ENCODE assay signal across 8 cellular contexts in the genomic region with DNA sequence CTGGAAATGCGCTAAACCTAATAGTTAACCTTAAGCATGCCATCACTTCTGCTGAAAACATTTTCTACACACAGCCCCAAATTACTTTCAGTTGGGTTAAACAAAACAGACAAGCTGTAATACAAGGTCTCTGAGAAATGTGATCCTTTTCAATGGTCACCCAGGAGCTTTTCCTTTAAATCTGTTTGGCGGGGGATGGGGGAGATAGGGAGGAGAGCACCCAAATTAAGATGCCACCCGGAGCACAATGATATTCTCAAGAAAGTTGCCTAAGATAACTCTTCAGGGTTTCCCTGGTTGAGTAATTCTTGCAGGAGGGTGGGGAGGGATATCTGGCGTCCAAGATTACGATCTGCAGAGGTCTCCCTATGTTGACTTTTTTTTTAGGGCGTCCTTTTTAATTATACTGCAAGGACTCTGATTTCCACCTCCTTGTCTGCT. TPM values are rescaled to one million over a fixed set of nuclear protein-coding genes. Genes with fewer than 3 reads are reported as not detected.
DNase-seq lines count a peak whose midpoint lies in the region; ATAC-seq and TF ChIP-seq lines count a peak whose summit lies in the region.

No MANE protein-coding gene starts in this region.

- CTCF ChIA-PET in T-cell (lab: Charles Lee): interaction anchor here in 1 of 2 donors (1.0 kb wide), 1 partner anchor 80 kb away, joined by 4 read pairs; no protein-coding TSS in a partner anchor

- no peaks in the 10 kb centered on the region for H3K27me3 ChIP-seq in rectal smooth muscle tissue (ENCODE audit: control insufficient read depth, insufficient read depth, low read length)

- no peak for TF ChIP-seq CTCF in fibroblast of pulmonary artery (IDR thresholded peaks at IDR 0.05; ENCODE audit: low read length, missing control alignments)

- no peak for ATAC-seq in T-cell (replicated peaks in 1 of 4)
- no peak for ATAC-seq in esophagus mucosa

- H3K4me1 ChIP-seq in rectal smooth muscle tissue (ENCODE audit: control insufficient read depth, insufficient read depth, low read length): peaks cover 3% of the 10 kb centered on the region

- peaks cover 78% of the 10 kb centered on the region for H3K27me3 Mint-ChIP-seq in T-helper 2 cell treated with Interferon-gamma antibody and Interleukin-4, amounts not matched to agents 5 μg/mL and 100 μg/mL, for 36 hours (ENCODE audit: low read depth)
- H3K27me3 Mint-ChIP-seq in T-cell: peaks cover 34 to 52% of the 10 kb centered on the region in 2 donors

- H3K27ac ChIP-seq in rectal smooth muscle tissue (ENCODE audit: low read depth, low read length): peak overlapping the region; percentile 82

- no peaks in the 10 kb centered on the region for H3K9me3 Mint-ChIP-seq in T-helper 2 cell treated with Interferon-gamma antibody and Interleukin-4, amounts not matched to agents 5 μg/mL and 100 μg/mL, for 36 hours
- no peaks in the 10 kb centered on the region for H3K9me3 Mint-ChIP-seq in T-cell

- H3K36me3 Mint-ChIP-seq in T-helper 2 cell treated with Interferon-gamma antibody and Interleukin-4, amounts not matched to agents 5 μg/mL and 100 μg/mL, for 36 hours (ENCODE audit: low read depth): no peaks in the 10 kb centered on the region
- H3K36me3 Mint-ChIP-seq in T-cell: no peaks in the 10 kb centered on the region

- DNase-seq in T-helper 2 cell treated with Interferon-gamma antibody and Interleukin-4, amounts not matched to agents 5 μg/mL and 100 μg/mL, for 36 hours (ENCODE audit: low spot score): no peak
- DNase-seq in T-helper 2 cell (no peak), T-cell (no peak), fibroblast of pulmonary artery (ENCODE audit: low read depth) (peak; percentile 23), NCI-H446 (lab: John Stamatoyannopoulos, UW) (no peak), mucosa of gallbladder (ENCODE audit: low spot score) (no peak)

- H3K4me3 ChIP-seq in fibroblast of pulmonary artery (replicated peaks; ENCODE audit: low read depth, low read length) (peak overlapping the region; percentile 70), rectal smooth muscle tissue (ENCODE audit: low read length) (peak overlapping the region; percentile 80)

- no peaks in the 10 kb centered on the region for H3K36me3 ChIP-seq in rectal smooth muscle tissue (ENCODE audit: control insufficient read depth, insufficient read depth, low read length)

- peaks cover 17% of the 10 kb centered on the region for H3K4me1 Mint-ChIP-seq in T-helper 2 cell treated with Interferon-gamma antibody and Interleukin-4, amounts not matched to agents 5 μg/mL and 100 μg/mL, for 36 hours (ENCODE audit: low read depth)
- H3K4me1 Mint-ChIP-seq in T-cell: peaks cover 22 to 35% (median 32%) of the 10 kb centered on the region in 3 donors

- peak overlapping the region; percentile 70 for H3K4me3 Mint-ChIP-seq in T-helper 2 cell treated with Interferon-gamma antibody and Interleukin-4, amounts not matched to agents 5 μg/mL and 100 μg/mL, for 36 hours
- H3K4me3 Mint-ChIP-seq in T-cell: peak overlapping the region; percentile 77 to 80 (median 77)

- no peak overlapping the region for H3K27ac Mint-ChIP-seq in T-helper 2 cell treated with Interferon-gamma antibody and Interleukin-4, amounts not matched to agents 5 μg/mL and 100 μg/mL, for 36 hours
- H3K27ac Mint-ChIP-seq in T-cell: no peak overlapping the region

- POLR2A ChIA-PET in T-cell (lab: Charles Lee): interaction anchor here in 1 of 2 donors (0.5 kb wide), 1 partner anchor 334 kb away, joined by 7 read pairs; no protein-coding TSS in a partner anchor

- H3K9ac ChIP-seq in rectal smooth muscle tissue (ENCODE audit: low read length): peak overlapping the region; percentile 28

RNA-seq across cellular contexts. Expression of a gene that starts 1.0 kb away (rescaled TPM):
- total RNA-seq in T-cell (under 1 TPM; 0.26 to 0.41 (median 0.33) TPM), esophagus mucosa (22.9 TPM), mucosa of gallbladder (10.7 TPM)
